8 cellular contexts compared by ENCODE assay signal in genomic region chr13:23433171-23434153, GRCh38. TPM values are rescaled to one million over a fixed set of nuclear protein-coding genes. Genes with fewer than 3 reads are reported as not detected.
A peak's percentile ranks its signal among the peaks of the same experiment; 100 is the strongest.
DNase-seq lines count a peak whose midpoint lies in the region; ATAC-seq and TF ChIP-seq lines count a peak whose summit lies in the region.

A gene with protein sequence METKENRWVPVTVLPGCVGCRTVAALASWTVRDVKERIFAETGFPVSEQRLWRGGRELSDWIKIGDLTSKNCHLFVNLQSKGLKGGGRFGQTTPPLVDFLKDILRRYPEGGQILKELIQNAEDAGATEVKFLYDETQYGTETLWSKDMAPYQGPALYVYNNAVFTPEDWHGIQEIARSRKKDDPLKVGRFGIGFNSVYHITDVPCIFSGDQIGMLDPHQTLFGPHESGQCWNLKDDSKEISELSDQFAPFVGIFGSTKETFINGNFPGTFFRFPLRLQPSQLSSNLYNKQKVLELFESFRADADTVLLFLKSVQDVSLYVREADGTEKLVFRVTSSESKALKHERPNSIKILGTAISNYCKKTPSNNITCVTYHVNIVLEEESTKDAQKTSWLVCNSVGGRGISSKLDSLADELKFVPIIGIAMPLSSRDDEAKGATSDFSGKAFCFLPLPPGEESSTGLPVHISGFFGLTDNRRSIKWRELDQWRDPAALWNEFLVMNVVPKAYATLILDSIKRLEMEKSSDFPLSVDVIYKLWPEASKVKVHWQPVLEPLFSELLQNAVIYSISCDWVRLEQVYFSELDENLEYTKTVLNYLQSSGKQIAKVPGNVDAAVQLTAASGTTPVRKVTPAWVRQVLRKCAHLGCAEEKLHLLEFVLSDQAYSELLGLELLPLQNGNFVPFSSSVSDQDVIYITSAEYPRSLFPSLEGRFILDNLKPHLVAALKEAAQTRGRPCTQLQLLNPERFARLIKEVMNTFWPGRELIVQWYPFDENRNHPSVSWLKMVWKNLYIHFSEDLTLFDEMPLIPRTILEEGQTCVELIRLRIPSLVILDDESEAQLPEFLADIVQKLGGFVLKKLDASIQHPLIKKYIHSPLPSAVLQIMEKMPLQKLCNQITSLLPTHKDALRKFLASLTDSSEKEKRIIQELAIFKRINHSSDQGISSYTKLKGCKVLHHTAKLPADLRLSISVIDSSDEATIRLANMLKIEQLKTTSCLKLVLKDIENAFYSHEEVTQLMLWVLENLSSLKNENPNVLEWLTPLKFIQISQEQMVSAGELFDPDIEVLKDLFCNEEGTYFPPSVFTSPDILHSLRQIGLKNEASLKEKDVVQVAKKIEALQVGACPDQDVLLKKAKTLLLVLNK (N-terminal part only) (minus strand): TSS chr13:23433702. CDS start chr13:23411239, 22,463 bp downstream.

- no peak within 1 kb of the TSS for H3K4me3 Mint-ChIP-seq in activated CD8-positive, alpha-beta memory T cell treated with anti-CD3 and anti-CD28 coated beads, Interleukin-2, amount 10 ng/mL, durations not matched to agents 7 days and 5 days
- peak within 1 kb of the TSS; percentile 94 for H3K4me3 Mint-ChIP-seq in type B pancreatic cell

- ATAC-seq in activated CD8-positive, alpha-beta memory T cell treated with anti-CD3 and anti-CD28 coated beads, Interleukin-2, amount 10 ng/mL, durations not matched to agents 7 days and 5 days, result no peak
- ATAC-seq in HG03108 (IDR thresholded peaks at IDR 0.05; ENCODE audit: unreplicated experiment), result no peak

- peaks cover 38% of the 10 kb centered on the region for H3K27me3 Mint-ChIP-seq in activated CD8-positive, alpha-beta memory T cell treated with anti-CD3 and anti-CD28 coated beads, Interleukin-2, amount 10 ng/mL, durations not matched to agents 7 days and 5 days
- H3K27me3 Mint-ChIP-seq in type B pancreatic cell, result peaks cover 4% of the 10 kb centered on the region

- H3K36me3 ChIP-seq in mesodermal cell (ENCODE audit: control insufficient read depth, insufficient read depth, low read length), result no peaks in the 10 kb centered on the region

- TF ChIP-seq CTCF in epithelial cell of proximal tubule (conservative IDR thresholded peaks at IDR 0.05; ENCODE audit: low read depth, low read length) (no peak), type B pancreatic cell (conservative IDR thresholded peaks at IDR 0.05) (no peak)

- H3K4me3 ChIP-seq in epithelial cell of proximal tubule (ENCODE audit: low read depth, low read length), result peak within 1 kb of the TSS; percentile 93
- peak within 1 kb of the TSS; percentile 71 for H3K4me3 ChIP-seq in mesodermal cell (ENCODE audit: extremely low read depth, insufficient read depth, low read length, poor library complexity, severe bottlenecking)

- no peak for DNase-seq in activated CD8-positive, alpha-beta memory T cell treated with anti-CD3 and anti-CD28 coated beads, Interleukin-2, amount 10 ng/mL, durations not matched to agents 7 days and 5 days
- DNase-seq in activated CD8-positive, alpha-beta memory T cell treated with anti-CD3 and anti-CD28 coated beads, Interleukin-2, amount 50 U/mL, for 48 hours, result no peak
- peak; percentile 54 for DNase-seq in RPMI8226
- DNase-seq in epithelial cell of proximal tubule (ENCODE audit: low read depth), result no peak
- DNase-seq in type B pancreatic cell (ENCODE audit: extremely low spot score, unreplicated experiment), result peak; percentile 73
- DNase-seq in SW 1271 (lab: John Stamatoyannopoulos, UW), result no peak

- CTCF ChIA-PET in activated CD8-positive, alpha-beta memory T cell treated with anti-CD3 and anti-CD28 coated beads, Interleukin-2, amount 10 ng/mL, durations not matched to agents 7 days and 5 days (lab: Charles Lee), result no interaction called here

- H3K27ac ChIP-seq in mesodermal cell (ENCODE audit: low read depth, low read length, severe bottlenecking), result peak within 1 kb of the TSS; percentile 91

- H3K4me1 ChIP-seq in mesodermal cell (ENCODE audit: control insufficient read depth, insufficient read depth, low read length, poor library complexity, severe bottlenecking), result no peaks in the 10 kb centered on the region

- peaks cover 1% of the 10 kb centered on the region for H3K4me1 Mint-ChIP-seq in activated CD8-positive, alpha-beta memory T cell treated with anti-CD3 and anti-CD28 coated beads, Interleukin-2, amount 10 ng/mL, durations not matched to agents 7 days and 5 days
- H3K4me1 Mint-ChIP-seq in type B pancreatic cell (ENCODE audit: unreplicated experiment), result peaks cover 17% of the 10 kb centered on the region

- no peak within 1 kb of the TSS for H3K27ac Mint-ChIP-seq in activated CD8-positive, alpha-beta memory T cell treated with anti-CD3 and anti-CD28 coated beads, Interleukin-2, amount 10 ng/mL, durations not matched to agents 7 days and 5 days
- H3K27ac Mint-ChIP-seq in type B pancreatic cell, result peak within 1 kb of the TSS; percentile 50

- no peaks in the 10 kb centered on the region for H3K9me3 ChIP-seq in mesodermal cell (ENCODE audit: control insufficient read depth, low read length)

- whole genome bisulfite sequencing in mesodermal cell (ENCODE audit: insufficient coverage in 2 of 2), 2 experiments, result 1 to 6% methylated on average over 21 to 23 of the region's 26 CpGs

- H3K9me3 Mint-ChIP-seq in activated CD8-positive, alpha-beta memory T cell treated with anti-CD3 and anti-CD28 coated beads, Interleukin-2, amount 10 ng/mL, durations not matched to agents 7 days and 5 days (ENCODE audit: low read depth), result no peaks in the 10 kb centered on the region
- no peaks in the 10 kb centered on the region for H3K9me3 Mint-ChIP-seq in type B pancreatic cell

- H3K36me3 Mint-ChIP-seq in activated CD8-positive, alpha-beta memory T cell treated with anti-CD3 and anti-CD28 coated beads, Interleukin-2, amount 10 ng/mL, durations not matched to agents 7 days and 5 days, result no peaks in the 10 kb centered on the region
- no peaks in the 10 kb centered on the region for H3K36me3 Mint-ChIP-seq in type B pancreatic cell

RNA-seq across cellular contexts. Expression of the gene that starts here (rescaled TPM):
- 10 to 100 TPM; 24.0 to 28.4 TPM for total RNA-seq in activated CD8-positive, alpha-beta memory T cell treated with anti-CD3 and anti-CD28 coated beads, Interleukin-2, amount 10 ng/mL, durations not matched to agents 7 days and 5 days
- total RNA-seq in epithelial cell of proximal tubule, result 66.1 and 70.9 TPM in 2 replicates
- polyA plus RNA-seq in mesodermal cell (2013, experiment 1 of 2), result 25.5 TPM
- polyA plus RNA-seq in mesodermal cell (2013, experiment 2 of 2), result 19.2 TPM
- 17.0 and 49.6 TPM in 2 replicates for total RNA-seq in type B pancreatic cell (ENCODE audit: low replicate concordance)

Comparison
In these comparisons a context has a peak if more than half of its experiments do, and no peak if none do; other contexts are left out.
1. DNase-seq: peak in RPMI8226 (single experiment) and type B pancreatic cell (single experiment); none in activated CD8-positive, alpha-beta memory T cell treated with anti-CD3 and anti-CD28 coated beads, Interleukin-2, amount 10 ng/mL, durations not matched to agents 7 days and 5 days (single experiment), activated CD8-positive, alpha-beta memory T cell treated with anti-CD3 and anti-CD28 coated beads, Interleukin-2, amount 50 U/mL, for 48 hours (single experiment), epithelial cell of proximal tubule (single experiment) and SW 1271 (0 of 2).